Comparison of ENCODE assay signal across 8 cellular contexts in the genomic region with DNA sequence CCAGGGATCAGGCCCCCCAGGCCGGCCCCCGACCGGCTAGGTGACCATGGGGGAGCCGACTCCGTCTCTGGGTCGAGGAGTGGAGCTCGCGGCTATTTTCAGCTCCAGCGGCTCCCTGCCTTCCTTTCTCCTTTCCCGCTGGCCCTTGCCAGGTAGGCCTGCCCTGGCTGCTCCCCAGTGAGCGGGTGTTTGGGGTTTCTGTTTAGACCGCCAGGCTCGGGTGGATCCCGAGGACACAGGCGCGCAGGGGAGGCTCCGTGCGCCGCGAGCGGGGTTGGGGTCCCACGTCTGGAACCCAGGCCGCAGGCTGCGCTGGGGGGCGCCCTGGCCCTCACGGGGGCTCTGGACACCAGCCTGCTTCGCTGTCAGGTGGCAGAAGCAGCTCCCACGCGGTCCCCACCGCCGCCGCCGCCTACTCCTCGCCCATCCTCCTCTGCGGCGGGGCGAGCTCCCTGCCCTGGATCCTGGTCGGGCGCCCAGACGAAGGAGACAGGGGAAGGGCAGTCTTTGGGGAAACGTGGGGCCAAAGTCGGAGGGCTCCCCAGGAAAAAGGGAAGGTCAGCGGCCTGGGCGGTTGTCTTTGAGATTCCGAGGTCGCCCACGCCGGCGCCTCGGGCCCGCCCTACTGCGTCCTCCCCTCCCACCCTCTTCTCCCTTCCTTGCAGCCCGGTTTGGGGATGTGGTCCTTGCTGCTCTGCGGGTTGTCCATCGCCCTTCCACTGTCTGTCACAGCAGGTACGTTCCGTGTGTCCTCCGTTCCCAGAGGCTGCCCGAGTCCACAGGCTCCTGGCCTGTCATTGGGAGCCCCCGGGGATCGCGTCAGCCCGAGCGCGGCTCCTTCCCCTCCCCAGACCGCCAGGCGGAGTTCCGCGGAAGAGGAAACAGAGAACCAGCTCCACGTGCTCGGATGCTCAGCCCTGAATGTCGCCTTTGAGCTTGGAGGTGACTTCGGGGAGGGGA. TPM values are rescaled to one million over a fixed set of nuclear protein-coding genes. Genes with fewer than 3 reads are reported as not detected.
A peak's percentile ranks its signal among the peaks of the same experiment; 100 is the strongest.
DNase-seq lines count a peak whose midpoint lies in the region; ATAC-seq and TF ChIP-seq lines count a peak whose summit lies in the region.

No MANE protein-coding gene starts in this region.

- no peaks in the 10 kb centered on the region for H3K36me3 Mint-ChIP-seq in activated CD8-positive, alpha-beta T cell treated with anti-CD3 and anti-CD28 coated beads, Interleukin-2, amount 10 ng/mL, durations not matched to agents 7 days and 5 days (ENCODE audit: low read depth)

- H3K36me3 ChIP-seq in mucosa of stomach (ENCODE audit: control insufficient read depth, insufficient read depth, low read length), result no peaks in the 10 kb centered on the region

- H3K4me1 ChIP-seq in mucosa of stomach (ENCODE audit: control insufficient read depth, insufficient read depth, low read length), result peaks cover 13% of the 10 kb centered on the region

- TF ChIP-seq CTCF in GM10266 (IDR thresholded peaks at IDR 0.05; ENCODE audit: control insufficient read depth, insufficient read depth, low read depth, missing control alignments), result no peak
- peak; percentile 47 for TF ChIP-seq CTCF in epithelial cell of proximal tubule (conservative IDR thresholded peaks at IDR 0.05; ENCODE audit: low read depth, low read length)

- DNase-seq in GM10266 (ENCODE audit: extremely low spot score) (peak; percentile 23), epithelial cell of proximal tubule (ENCODE audit: low read depth) (no peak), NCI-H82 (lab: John Stamatoyannopoulos, UW) (no peak), NCI-H2081 treated with DMSO at 0.1 percent for 48 hours (lab: John Stamatoyannopoulos, UW) (no peak)
- peak; percentile 28 for DNase-seq in activated CD8-positive, alpha-beta T cell treated with anti-CD3 and anti-CD28 coated beads, Interleukin-2, amount 10 ng/mL, durations not matched to agents 7 days and 5 days
- DNase-seq in stimulated activated CD8-positive, alpha-beta memory T cell treated with anti-CD3 and anti-CD28 coated beads, Interleukin-7, amount 100 ng/mL, for 24 hours (ENCODE audit: low read depth), result peak; percentile 14

- H3K27ac Mint-ChIP-seq in activated CD8-positive, alpha-beta T cell treated with anti-CD3 and anti-CD28 coated beads, Interleukin-2, amount 10 ng/mL, durations not matched to agents 7 days and 5 days, result no peak overlapping the region

- peaks cover 19% of the 10 kb centered on the region for H3K27me3 Mint-ChIP-seq in activated CD8-positive, alpha-beta T cell treated with anti-CD3 and anti-CD28 coated beads, Interleukin-2, amount 10 ng/mL, durations not matched to agents 7 days and 5 days (ENCODE audit: low read depth)

- H3K4me3 Mint-ChIP-seq in activated CD8-positive, alpha-beta T cell treated with anti-CD3 and anti-CD28 coated beads, Interleukin-2, amount 10 ng/mL, durations not matched to agents 7 days and 5 days, result peak overlapping the region; percentile 74

- no peaks in the 10 kb centered on the region for H3K27me3 ChIP-seq in mucosa of stomach (ENCODE audit: control insufficient read depth, insufficient read depth, low read length)

- H3K4me1 Mint-ChIP-seq in activated CD8-positive, alpha-beta T cell treated with anti-CD3 and anti-CD28 coated beads, Interleukin-2, amount 10 ng/mL, durations not matched to agents 7 days and 5 days (ENCODE audit: low read depth), result peaks cover 12% of the 10 kb centered on the region

- no peaks in the 10 kb centered on the region for H3K9me3 ChIP-seq in mucosa of stomach (ENCODE audit: control insufficient read depth, low read length)

- H3K4me3 ChIP-seq in epithelial cell of proximal tubule (ENCODE audit: low read depth, low read length) (peak overlapping the region; percentile 59), mucosa of stomach (ENCODE audit: low read length) (peak overlapping the region; percentile 43)

- CTCF ChIA-PET in activated CD8-positive, alpha-beta T cell treated with anti-CD3 and anti-CD28 coated beads, Interleukin-2, amount 10 ng/mL, durations not matched to agents 7 days and 5 days (lab: Charles Lee), result interaction anchor here (5.0 kb wide), 1 partner anchor 53 kb away, joined by 25 read pairs; no protein-coding TSS in a partner anchor

- POLR2A ChIA-PET in activated CD8-positive, alpha-beta T cell treated with anti-CD3 and anti-CD28 coated beads, Interleukin-2, amount 10 ng/mL, durations not matched to agents 7 days and 5 days (lab: Charles Lee), result no interaction called here

- H3K9me3 Mint-ChIP-seq in activated CD8-positive, alpha-beta T cell treated with anti-CD3 and anti-CD28 coated beads, Interleukin-2, amount 10 ng/mL, durations not matched to agents 7 days and 5 days (ENCODE audit: insufficient read depth), result peaks cover 4% of the 10 kb centered on the region

- ATAC-seq in activated CD8-positive, alpha-beta T cell treated with anti-CD3 and anti-CD28 coated beads, Interleukin-2, amount 10 ng/mL, durations not matched to agents 7 days and 5 days, result peak; percentile 80
- ATAC-seq in GM19324 (IDR thresholded peaks at IDR 0.05; ENCODE audit: low FRiP score, unreplicated experiment), result no peak

- peak overlapping the region; percentile 80 for H3K9ac ChIP-seq in mucosa of stomach (ENCODE audit: low read length)

RNA-seq across cellular contexts. Expression of a gene that starts 0.6 kb away (rescaled TPM):
- not detected for total RNA-seq in activated CD8-positive, alpha-beta T cell treated with anti-CD3 and anti-CD28 coated beads, Interleukin-2, amount 10 ng/mL, durations not matched to agents 7 days and 5 days
- total RNA-seq in epithelial cell of proximal tubule, result 1.0 and 2.6 TPM in 2 replicates

RNA-seq across cellular contexts. Expression of a gene that starts 44.9 kb away (rescaled TPM):
- not detected for total RNA-seq in activated CD8-positive, alpha-beta T cell treated with anti-CD3 and anti-CD28 coated beads, Interleukin-2, amount 10 ng/mL, durations not matched to agents 7 days and 5 days
- 5.7 and 10.7 TPM in 2 replicates for total RNA-seq in epithelial cell of proximal tubule

Comparison
In these comparisons a context has a peak if more than half of its experiments do, and no peak if none do; other contexts are left out.
1. DNase-seq: peak in GM10266 (single experiment), activated CD8-positive, alpha-beta T cell treated with anti-CD3 and anti-CD28 coated beads, Interleukin-2, amount 10 ng/mL, durations not matched to agents 7 days and 5 days (single experiment) and stimulated activated CD8-positive, alpha-beta memory T cell treated with anti-CD3 and anti-CD28 coated beads, Interleukin-7, amount 100 ng/mL, for 24 hours (single experiment); none in epithelial cell of proximal tubule (single experiment), NCI-H82 (single experiment) and NCI-H2081 treated with DMSO at 0.1 percent for 48 hours (single experiment).